In genomic region chr11:65866524-65867283, GRCh38 we compare ENCODE assay signal across 1 cellular context.
TF ChIP-seq lines count a peak whose summit lies in the region.

No MANE protein-coding gene starts in this region.

TF ChIP-seq in K562, 482 proteins besides CTCF, POLR2A, EP300 and RAD21:
- TF ChIP-seq KLF10 (CRISPR knock-in tag; IDR thresholded peaks at IDR 0.05) (no peak), ZFX (CRISPR knock-in tag; IDR thresholded peaks at IDR 0.05) (peak; percentile 27; the same call in 1 of the 2 replicates), TRIM28 (IDR thresholded peaks at IDR 0.05) (no peak), ZNF507 (tag; conservative IDR thresholded peaks at IDR 0.05) (no peak), POLR2G (IDR thresholded peaks at IDR 0.05; ENCODE audit: low read depth, low read length) (peak; percentile 74), L3MBTL2 (IDR thresholded peaks at IDR 0.05) (0 out of 2 replicates have a peak, but pooled peaks have one; percentile 13), ZNF124 (CRISPR knock-in tag; IDR thresholded peaks at IDR 0.05) (no peak), RBFOX2 (IDR thresholded peaks at IDR 0.05; ENCODE audit: low read depth, low read length) (peak; percentile 80), CREB3 (tag; conservative IDR thresholded peaks at IDR 0.05; ENCODE audit: low read depth) (no peak)
TF ChIP-seq in K562: peak in this region for 4.
